In genomic region chr16:68920349-68920748, GRCh38 we compare ENCODE assay signal across 16 cellular contexts.
"Had no signal": no experiment of that assay in that cellular context is flagged by ENCODE, and none has a peak within 500 bp of the region (broad histone marks: within the 10 kb centered on the region; RNA-seq: fewer than 3 reads in every experiment).

No MANE protein-coding gene starts in this region.

- H3K4me3 Mint-ChIP-seq: natural killer cell, neural crest cell had no signal

- FAIRE-seq: endometrium, frontal cortex had no signal

- H3K9me3 Mint-ChIP-seq: natural killer cell, neural crest cell had no signal

- DNase-seq: effector memory CD4-positive, alpha-beta T cell; heart left ventricle; hippocampal formation; kidney glomerular epithelial cell; mucosa of descending colon; natural killer cell; posterior cingulate gyrus; stimulated activated naive CD4-positive, alpha-beta T cell; stomach; substantia nigra; transverse colon had no signal

- H3K27me3 ChIP-seq: heart left ventricle, stomach, transverse colon had no signal

- H3K27ac ChIP-seq: heart left ventricle, stomach, thoracic aorta, transverse colon had no signal

- H3K4me1 ChIP-seq: heart left ventricle, stomach had no signal

- H3K4me3 ChIP-seq: heart left ventricle, mucosa of descending colon, stomach, thoracic aorta, transverse colon had no signal

- H3K27ac Mint-ChIP-seq: natural killer cell had no signal

- H3K36me3 Mint-ChIP-seq: natural killer cell had no signal

- H3K4me1 Mint-ChIP-seq: natural killer cell, neural crest cell had no signal

- H3K9me3 ChIP-seq: heart left ventricle, mucosa of descending colon, stomach, thoracic aorta, transverse colon had no signal

- ATAC-seq: heart left ventricle, mucosa of descending colon, natural killer cell, sciatic nerve had no signal
